ENCODE assay signal across 32 cellular contexts in the genomic region with DNA sequence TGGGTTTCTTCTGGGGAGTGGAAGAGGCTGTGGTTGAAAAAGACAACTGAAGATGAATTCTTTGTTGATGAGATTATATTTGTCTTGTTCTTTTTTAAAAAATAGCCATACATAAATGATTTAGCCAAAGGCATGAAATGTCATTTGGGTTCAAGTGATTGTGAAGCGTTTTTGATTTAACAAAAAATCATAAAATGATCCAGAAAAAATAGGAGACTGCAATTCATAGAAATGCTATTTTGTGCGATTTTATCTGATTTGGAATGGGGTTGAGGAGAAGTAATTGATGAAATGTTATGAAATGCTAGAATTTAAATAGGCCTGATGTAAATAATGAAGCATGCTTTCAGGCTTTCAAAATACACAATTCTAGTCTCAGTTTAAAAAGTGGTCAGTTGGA. TPM values are rescaled to one million over a fixed set of nuclear protein-coding genes. Genes with fewer than 3 reads are reported as not detected.
"Had no signal": no experiment of that assay in that cellular context is flagged by ENCODE, and none has a peak within 500 bp of the region (broad histone marks: within the 10 kb centered on the region; RNA-seq: fewer than 3 reads in every experiment).

No MANE protein-coding gene starts in this region.

- H3K4me1 ChIP-seq: esophagus squamous epithelium, gastroesophageal sphincter had no signal

- H3K4me1 Mint-ChIP-seq: activated CD4-positive, alpha-beta T cell treated with anti-CD3 and anti-CD28 coated beads, Interleukin-2, amount 10 ng/mL, durations not matched to agents 24 days and 14 days; activated naive CD4-positive, alpha-beta T cell treated with anti-CD3 and anti-CD28 coated beads, Interleukin-2, amount 10 ng/mL, durations not matched to agents 7 days and 5 days; central memory CD8-positive, alpha-beta T cell had no signal

- H3K27ac ChIP-seq: brain microvascular endothelial cell, coronary artery, epithelial cell of prostate, esophagus squamous epithelium, gastroesophageal sphincter had no signal

- H3K27ac Mint-ChIP-seq: activated CD4-positive, alpha-beta memory T cell treated with anti-CD3 and anti-CD28 coated beads, Interleukin-2, amount 10 ng/mL, durations not matched to agents 7 days and 5 days; activated CD4-positive, alpha-beta T cell treated with anti-CD3 and anti-CD28 coated beads for 36 hours; activated CD4-positive, alpha-beta T cell treated with anti-CD3 and anti-CD28 coated beads, Interleukin-2, amount 10 ng/mL, durations not matched to agents 24 days and 14 days; activated naive CD4-positive, alpha-beta T cell treated with anti-CD3 and anti-CD28 coated beads, Interleukin-2, amount 10 ng/mL, durations not matched to agents 7 days and 5 days; activated naive CD4-positive, alpha-beta T cell treated with anti-CD3 and anti-CD28 coated beads, Interleukin-2, amount 50 U/mL, for 72 hours; activated naive CD8-positive, alpha-beta T cell treated with anti-CD3 and anti-CD28 coated beads, Interleukin-2, amount 10 ng/mL, durations not matched to agents 7 days and 5 days; activated T-cell treated with anti-CD3 and anti-CD28 coated beads, Interleukin-2, amount 50 U/mL, for 24 hours; activated T-cell treated with anti-CD3 and anti-CD28 coated beads, Interleukin-2, amount 50 U/mL, for 72 hours; effector memory CD8-positive, alpha-beta T cell had no signal

- H3K4me3 Mint-ChIP-seq: activated CD4-positive, alpha-beta memory T cell treated with anti-CD3 and anti-CD28 coated beads, Interleukin-2, amount 10 ng/mL, durations not matched to agents 7 days and 5 days; activated CD4-positive, alpha-beta T cell treated with anti-CD3 and anti-CD28 coated beads for 36 hours; activated CD4-positive, alpha-beta T cell treated with anti-CD3 and anti-CD28 coated beads, Interleukin-2, amount 10 ng/mL, durations not matched to agents 24 days and 14 days; activated naive CD4-positive, alpha-beta T cell treated with anti-CD3 and anti-CD28 coated beads, Interleukin-2, amount 10 ng/mL, durations not matched to agents 7 days and 5 days; activated naive CD8-positive, alpha-beta T cell treated with anti-CD3 and anti-CD28 coated beads, Interleukin-2, amount 10 ng/mL, durations not matched to agents 7 days and 5 days; activated T-cell treated with anti-CD3 and anti-CD28 coated beads, Interleukin-2, amount 50 U/mL, for 24 hours; activated T-cell treated with anti-CD3 and anti-CD28 coated beads, Interleukin-2, amount 50 U/mL, for 72 hours; central memory CD8-positive, alpha-beta T cell; effector memory CD8-positive, alpha-beta T cell had no signal

- DNase-seq: activated CD4-positive, alpha-beta memory T cell treated with anti-CD3 and anti-CD28 coated beads, Interleukin-2, amount 10 ng/mL, durations not matched to agents 7 days and 5 days; activated CD4-positive, alpha-beta T cell treated with anti-CD3 and anti-CD28 coated beads for 36 hours; activated CD4-positive, alpha-beta T cell treated with anti-CD3 and anti-CD28 coated beads, Interleukin-2, amount 10 ng/mL, durations not matched to agents 24 days and 14 days; activated CD4-positive, alpha-beta T cell treated with anti-CD3 and anti-CD28 coated beads, Interleukin-2, amount 50 U/mL, for 4 hours; activated CD4-positive, CD25-positive, alpha-beta regulatory T cell; activated CD4-positive, CD25-positive, alpha-beta regulatory T cell treated with anti-CD3 and anti-CD28 coated beads, Interleukin-2, amount 50 U/mL, for 72 hours; activated CD8-positive, alpha-beta memory T cell treated with anti-CD3 and anti-CD28 coated beads, Interleukin-2, amount 50 U/mL, for 48 hours; activated gamma-delta T cell; activated naive CD4-positive, alpha-beta T cell; activated naive CD4-positive, alpha-beta T cell treated with anti-CD3 and anti-CD28 coated beads, Interleukin-2, amount 10 ng/mL, durations not matched to agents 7 days and 5 days; activated naive CD8-positive, alpha-beta T cell treated with anti-CD3 and anti-CD28 coated beads, Interleukin-2, amount 10 ng/mL, durations not matched to agents 7 days and 5 days; activated T-cell treated with anti-CD3 and anti-CD28 coated beads for 4 hours; activated T-cell treated with anti-CD3 and anti-CD28 coated beads, Interleukin-2, amount 50 U/mL, for 24 hours; activated T-cell treated with anti-CD3 and anti-CD28 coated beads, Interleukin-2, amount 50 U/mL, for 72 hours; anterior cingulate cortex; dermis blood vessel endothelial cell; effector CD4-positive, alpha-beta T cell; effector memory CD8-positive, alpha-beta T cell; esophagus squamous epithelium; T-helper 2 cell had no signal

- H3K36me3 Mint-ChIP-seq: activated naive CD4-positive, alpha-beta T cell treated with anti-CD3 and anti-CD28 coated beads, Interleukin-2, amount 10 ng/mL, durations not matched to agents 7 days and 5 days; activated naive CD8-positive, alpha-beta T cell treated with anti-CD3 and anti-CD28 coated beads, Interleukin-2, amount 10 ng/mL, durations not matched to agents 7 days and 5 days had no signal

- ATAC-seq: activated CD4-positive, alpha-beta T cell treated with anti-CD3 and anti-CD28 coated beads for 36 hours; activated naive CD4-positive, alpha-beta T cell treated with anti-CD3 and anti-CD28 coated beads, Interleukin-2, amount 50 U/mL, for 72 hours; activated T-cell treated with anti-CD3 and anti-CD28 coated beads, Interleukin-2, amount 50 U/mL, for 72 hours; effector memory CD8-positive, alpha-beta T cell; gastroesophageal sphincter had no signal

- H3K27me3 ChIP-seq: brain microvascular endothelial cell, esophagus squamous epithelium, gastroesophageal sphincter had no signal

- H3K36me3 ChIP-seq: brain microvascular endothelial cell, esophagus squamous epithelium, gastroesophageal sphincter had no signal

- H3K4me3 ChIP-seq: coronary artery, esophagus squamous epithelium, gastroesophageal sphincter had no signal

- H3K27me3 Mint-ChIP-seq: activated CD4-positive, alpha-beta T cell treated with anti-CD3 and anti-CD28 coated beads for 36 hours; activated CD4-positive, alpha-beta T cell treated with anti-CD3 and anti-CD28 coated beads, Interleukin-2, amount 10 ng/mL, durations not matched to agents 24 days and 14 days had no signal

RNA-seq across cellular contexts. Expression of a gene that starts 55.8 kb away (rescaled TPM):
- total RNA-seq: activated CD4-positive, alpha-beta memory T cell treated with anti-CD3 and anti-CD28 coated beads, Interleukin-2, amount 10 ng/mL, durations not matched to agents 7 days and 5 days; activated CD4-positive, alpha-beta T cell treated with anti-CD3 and anti-CD28 coated beads, Interleukin-2, amount 10 ng/mL, durations not matched to agents 24 days and 14 days; activated naive CD4-positive, alpha-beta T cell treated with anti-CD3 and anti-CD28 coated beads, Interleukin-2, amount 50 U/mL, for 72 hours; activated T-cell treated with anti-CD3 and anti-CD28 coated beads, Interleukin-2, amount 50 U/mL, for 72 hours; cardiac septum; dermis blood vessel endothelial cell; endothelial cell of umbilical vein; fibroblast of lung; fibroblast of villous mesenchyme; glomerular endothelial cell; T-helper 1 cell treated with Interleukin-12 subunit alpha and Interleukin-12 subunit beta and Interleukin-4 antibody, amounts not matched to agents 30 ng/mL and 1 ng/mL, for 36 hours had no signal
- polyA plus RNA-seq: endothelial cell of umbilical vein, fibroblast of lung had no signal
